ENCODE assay signal across 16 cellular contexts in genomic region chr7:78620931-78621330, GRCh38.
DNase-seq lines count a peak whose midpoint lies in the region; ATAC-seq lines count a peak whose summit lies in the region.
"Had no signal": no experiment of that assay in that cellular context is flagged by ENCODE, and none has a peak within 500 bp of the region (broad histone marks: within the 10 kb centered on the region; RNA-seq: fewer than 3 reads in every experiment).

No MANE protein-coding gene starts in this region.

- no peak overlapping the region for H4K91ac ChIP-seq in mesenchymal stem cell (ENCODE audit: low read length)

- H3K4me1 Mint-ChIP-seq in activated T-cell treated with anti-CD3 and anti-CD28 coated beads, Interleukin-2, amount 50 U/mL, for 72 hours (ENCODE audit: low read depth), result no peaks in the 10 kb centered on the region
- no peaks in the 10 kb centered on the region for H3K4me1 Mint-ChIP-seq in T-helper 17 cell
- no peaks in the 10 kb centered on the region for H3K4me1 Mint-ChIP-seq in natural killer cell treated with Interleukin-12 subunit alpha and Interleukin-12 subunit beta and Interleukin-15 and Interleukin-18, amount 100 ng/mL, for 72 hours (ENCODE audit: low read depth in 2 of 2)

- H3K36me3 Mint-ChIP-seq in activated T-cell treated with anti-CD3 and anti-CD28 coated beads, Interleukin-2, amount 50 U/mL, for 72 hours (ENCODE audit: insufficient read depth in 2 of 2), result no peaks in the 10 kb centered on the region
- no peaks in the 10 kb centered on the region for H3K36me3 Mint-ChIP-seq in T-helper 17 cell (ENCODE audit: low read depth)
- no peaks in the 10 kb centered on the region for H3K36me3 Mint-ChIP-seq in natural killer cell treated with Interleukin-12 subunit alpha and Interleukin-12 subunit beta and Interleukin-15 and Interleukin-18, amount 100 ng/mL, for 72 hours

- H2BK120ac ChIP-seq in mesenchymal stem cell (ENCODE audit: low read depth, low read length), result no peak overlapping the region

- no peak overlapping the region for H2BK5ac ChIP-seq in mesenchymal stem cell (ENCODE audit: low read depth, low read length, poor library complexity, severe bottlenecking)

- H3K23ac ChIP-seq in mesenchymal stem cell (ENCODE audit: low read length in 2 of 2), result no peak overlapping the region

- no peaks in the 10 kb centered on the region for H3K27me3 Mint-ChIP-seq in activated T-cell treated with anti-CD3 and anti-CD28 coated beads, Interleukin-2, amount 50 U/mL, for 72 hours (ENCODE audit: low read depth)
- H3K27me3 Mint-ChIP-seq in T-helper 17 cell, result no peaks in the 10 kb centered on the region
- H3K27me3 Mint-ChIP-seq in natural killer cell treated with Interleukin-12 subunit alpha and Interleukin-12 subunit beta and Interleukin-15 and Interleukin-18, amount 100 ng/mL, for 72 hours, result no peaks in the 10 kb centered on the region

- H3K4me2 ChIP-seq in mesenchymal stem cell (ENCODE audit: low read length, poor library complexity, severe bottlenecking), result no peak overlapping the region

- 21% methylated on average over 2 of the region's 2 CpGs for WGBS in mesenchymal stem cell

- no peak overlapping the region for H2AK5ac ChIP-seq in mesenchymal stem cell (ENCODE audit: low read length, severe bottlenecking)

- H3K27ac Mint-ChIP-seq in activated T-cell treated with anti-CD3 and anti-CD28 coated beads, Interleukin-2, amount 50 U/mL, for 72 hours, result no peak overlapping the region
- no peak overlapping the region for H3K27ac Mint-ChIP-seq in T-helper 17 cell
- no peak overlapping the region for H3K27ac Mint-ChIP-seq in natural killer cell treated with Interleukin-12 subunit alpha and Interleukin-12 subunit beta and Interleukin-15 and Interleukin-18, amount 100 ng/mL, for 72 hours

- no peak overlapping the region for H2BK12ac ChIP-seq in mesenchymal stem cell (ENCODE audit: low read length in 2 of 2)

- no peak overlapping the region for H3K4me3 Mint-ChIP-seq in activated T-cell treated with anti-CD3 and anti-CD28 coated beads, Interleukin-2, amount 50 U/mL, for 72 hours
- H3K4me3 Mint-ChIP-seq in T-helper 17 cell, result no peak overlapping the region
- no peak overlapping the region for H3K4me3 Mint-ChIP-seq in natural killer cell treated with Interleukin-12 subunit alpha and Interleukin-12 subunit beta and Interleukin-15 and Interleukin-18, amount 100 ng/mL, for 72 hours

- DNase-seq in H7, result peak; percentile 33
- peak; percentile 33 for DNase-seq in NT2/D1 (ENCODE audit: low read depth, low spot score)
- peak; percentile 35 for DNase-seq in cerebellar cortex (ENCODE audit: low spot score)
- DNase-seq in mesenchymal stem cell, result peak; percentile 16
- no peak for DNase-seq in activated T-cell treated with anti-CD3 and anti-CD28 coated beads, Interleukin-2, amount 50 U/mL, for 72 hours
- DNase-seq in T-helper 17 cell, result no peak
- no peak for DNase-seq in natural killer cell treated with Interleukin-12 subunit alpha and Interleukin-12 subunit beta and Interleukin-15 and Interleukin-18, amount 100 ng/mL, for 72 hours (ENCODE audit: low spot score)
- DNase-seq in NCI-H345 treated with DMSO at 0.1 percent for 48 hours (lab: John Stamatoyannopoulos, UW; ENCODE audit: unreplicated experiment), result no peak
- DNase-seq: activated CD4-positive, alpha-beta T cell treated with anti-CD3 and anti-CD28 coated beads for 4 hours; central memory CD4-positive, alpha-beta T cell; COR-L47; left colon; NCI-H1092 treated with DMSO at 0.1 percent for 48 hours; NCI-H446 treated with DMSO at 0.1 percent for 48 hours; transverse colon had no signal

- H3K9me3 ChIP-seq in NT2/D1 (ENCODE audit: insufficient read depth, low read length) (no peaks in the 10 kb centered on the region), mesenchymal stem cell (ENCODE audit: control insufficient read depth, low read length) (no peaks in the 10 kb centered on the region), T-helper 17 cell (ENCODE audit: control insufficient read depth, low read length, poor library complexity, severe bottlenecking) (no peaks in the 10 kb centered on the region)
- H3K9me3 ChIP-seq: esophagus muscularis mucosa, transverse colon had no signal

- no peak overlapping the region for H3K18ac ChIP-seq in mesenchymal stem cell (ENCODE audit: low read depth in 1 of 2, low read length in 2 of 2)

- ATAC-seq in activated T-cell treated with anti-CD3 and anti-CD28 coated beads, Interleukin-2, amount 50 U/mL, for 72 hours (replicated peaks in 1 of 2), result no peak
- ATAC-seq in T-helper 17 cell, result no peak
- ATAC-seq in natural killer cell treated with Interleukin-12 subunit alpha and Interleukin-12 subunit beta and Interleukin-15 and Interleukin-18, amount 100 ng/mL, for 72 hours, result no peak
- ATAC-seq: left colon had no signal

- H3K27me3 ChIP-seq in H7 (ENCODE audit: control insufficient read depth, insufficient read depth, low read length) (no peaks in the 10 kb centered on the region), NT2/D1 (ENCODE audit: insufficient read depth, insufficient read length) (no peaks in the 10 kb centered on the region), mesenchymal stem cell (ENCODE audit: control insufficient read depth in 1 of 2, insufficient read depth in 1 of 2, low read length in 2 of 2) (no peaks in the 10 kb centered on the region)
- H3K27me3 ChIP-seq: esophagus muscularis mucosa, transverse colon had no signal

- H3K4ac ChIP-seq in mesenchymal stem cell (ENCODE audit: low read depth in 1 of 2, low read length in 2 of 2), result no peak overlapping the region

- H3K4me3 ChIP-seq in H7 (ENCODE audit: insufficient read depth, low read depth, low read length), result no peak overlapping the region
- no peak overlapping the region for H3K4me3 ChIP-seq in NT2/D1 (ENCODE audit: insufficient read length, low read depth)
- no peak overlapping the region for H3K4me3 ChIP-seq in mesenchymal stem cell (ENCODE audit: insufficient read depth in 1 of 2, low read depth in 1 of 2, low read length in 2 of 2)
- H3K4me3 ChIP-seq: esophagus muscularis mucosa, transverse colon had no signal

- no peak overlapping the region for H3K14ac ChIP-seq in mesenchymal stem cell (ENCODE audit: low read length in 2 of 2)

- H3K9ac ChIP-seq in NT2/D1 (ENCODE audit: insufficient read length, low read depth), result no peak overlapping the region
- no peak overlapping the region for H3K9ac ChIP-seq in mesenchymal stem cell (ENCODE audit: low read length)

- no peaks in the 10 kb centered on the region for H3K79me1 ChIP-seq in mesenchymal stem cell (replicated peaks; ENCODE audit: low read length, poor library complexity, severe bottlenecking)

- peaks cover 2 to 4% of the 10 kb centered on the region in 2 donors for H3K9me3 Mint-ChIP-seq in activated T-cell treated with anti-CD3 and anti-CD28 coated beads, Interleukin-2, amount 50 U/mL, for 72 hours
- peaks cover 7% of the 10 kb centered on the region for H3K9me3 Mint-ChIP-seq in natural killer cell treated with Interleukin-12 subunit alpha and Interleukin-12 subunit beta and Interleukin-15 and Interleukin-18, amount 100 ng/mL, for 72 hours

- no peak overlapping the region for H2BK15ac ChIP-seq in mesenchymal stem cell (ENCODE audit: low read depth, poor library complexity, severe bottlenecking)

- no peak overlapping the region for H2AFZ ChIP-seq in mesenchymal stem cell (ENCODE audit: low read depth, low read length)

- no peak overlapping the region for H3K27ac ChIP-seq in mesenchymal stem cell (ENCODE audit: low read length, poor library complexity, severe bottlenecking)
- H3K27ac ChIP-seq: esophagus muscularis mucosa, transverse colon had no signal

- H4K8ac ChIP-seq in mesenchymal stem cell (ENCODE audit: low read length), result no peak overlapping the region

- H3K4me1 ChIP-seq in NT2/D1 (ENCODE audit: insufficient read depth, insufficient read length), result no peaks in the 10 kb centered on the region
- no peaks in the 10 kb centered on the region for H3K4me1 ChIP-seq in mesenchymal stem cell (ENCODE audit: control insufficient read depth, insufficient read depth, low read depth, low read length)
- H3K4me1 ChIP-seq: esophagus muscularis mucosa, transverse colon had no signal

- H3K36me3 ChIP-seq in H7 (replicated peaks; ENCODE audit: control insufficient read depth, insufficient read depth, low read length) (no peaks in the 10 kb centered on the region), NT2/D1 (ENCODE audit: insufficient read depth, insufficient read length, low read length) (no peaks in the 10 kb centered on the region), mesenchymal stem cell (ENCODE audit: control insufficient read depth in 1 of 2, insufficient read depth in 2 of 2, low read depth in 1 of 2, low read length in 2 of 2) (peaks cover 0 to 2% of the 10 kb centered on the region in 2 experiments)
- H3K36me3 ChIP-seq: esophagus muscularis mucosa, transverse colon had no signal

Comparison
In these comparisons a context has a peak if more than half of its experiments do, and no peak if none do; other contexts are left out.
1. DNase-seq: peak in H7 (single experiment), NT2/D1 (single experiment), cerebellar cortex (single experiment) and mesenchymal stem cell (single experiment); none in activated T-cell treated with anti-CD3 and anti-CD28 coated beads, Interleukin-2, amount 50 U/mL, for 72 hours (0 of 2), T-helper 17 cell (0 of 3), natural killer cell treated with Interleukin-12 subunit alpha and Interleukin-12 subunit beta and Interleukin-15 and Interleukin-18, amount 100 ng/mL, for 72 hours (single experiment) and NCI-H345 treated with DMSO at 0.1 percent for 48 hours (single experiment).